In genomic region chr18:23689031-23689615, GRCh38 we compare ENCODE assay signal across 8 cellular contexts. TPM values are rescaled to one million over a fixed set of nuclear protein-coding genes. Genes with fewer than 3 reads are reported as not detected.
A peak's percentile ranks its signal among the peaks of the same experiment; 100 is the strongest.
DNase-seq lines count a peak whose midpoint lies in the region; ATAC-seq lines count a peak whose summit lies in the region.

A gene with protein sequence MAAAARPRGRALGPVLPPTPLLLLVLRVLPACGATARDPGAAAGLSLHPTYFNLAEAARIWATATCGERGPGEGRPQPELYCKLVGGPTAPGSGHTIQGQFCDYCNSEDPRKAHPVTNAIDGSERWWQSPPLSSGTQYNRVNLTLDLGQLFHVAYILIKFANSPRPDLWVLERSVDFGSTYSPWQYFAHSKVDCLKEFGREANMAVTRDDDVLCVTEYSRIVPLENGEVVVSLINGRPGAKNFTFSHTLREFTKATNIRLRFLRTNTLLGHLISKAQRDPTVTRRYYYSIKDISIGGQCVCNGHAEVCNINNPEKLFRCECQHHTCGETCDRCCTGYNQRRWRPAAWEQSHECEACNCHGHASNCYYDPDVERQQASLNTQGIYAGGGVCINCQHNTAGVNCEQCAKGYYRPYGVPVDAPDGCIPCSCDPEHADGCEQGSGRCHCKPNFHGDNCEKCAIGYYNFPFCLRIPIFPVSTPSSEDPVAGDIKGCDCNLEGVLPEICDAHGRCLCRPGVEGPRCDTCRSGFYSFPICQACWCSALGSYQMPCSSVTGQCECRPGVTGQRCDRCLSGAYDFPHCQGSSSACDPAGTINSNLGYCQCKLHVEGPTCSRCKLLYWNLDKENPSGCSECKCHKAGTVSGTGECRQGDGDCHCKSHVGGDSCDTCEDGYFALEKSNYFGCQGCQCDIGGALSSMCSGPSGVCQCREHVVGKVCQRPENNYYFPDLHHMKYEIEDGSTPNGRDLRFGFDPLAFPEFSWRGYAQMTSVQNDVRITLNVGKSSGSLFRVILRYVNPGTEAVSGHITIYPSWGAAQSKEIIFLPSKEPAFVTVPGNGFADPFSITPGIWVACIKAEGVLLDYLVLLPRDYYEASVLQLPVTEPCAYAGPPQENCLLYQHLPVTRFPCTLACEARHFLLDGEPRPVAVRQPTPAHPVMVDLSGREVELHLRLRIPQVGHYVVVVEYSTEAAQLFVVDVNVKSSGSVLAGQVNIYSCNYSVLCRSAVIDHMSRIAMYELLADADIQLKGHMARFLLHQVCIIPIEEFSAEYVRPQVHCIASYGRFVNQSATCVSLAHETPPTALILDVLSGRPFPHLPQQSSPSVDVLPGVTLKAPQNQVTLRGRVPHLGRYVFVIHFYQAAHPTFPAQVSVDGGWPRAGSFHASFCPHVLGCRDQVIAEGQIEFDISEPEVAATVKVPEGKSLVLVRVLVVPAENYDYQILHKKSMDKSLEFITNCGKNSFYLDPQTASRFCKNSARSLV (N-terminal part only) (plus strand): TSS chr18:23689453. CDS start chr18:23689684, 231 bp downstream.

- H3K4me3 ChIP-seq in GM23248 (peak within 1 kb of the TSS; percentile 72), neuronal stem cell (ENCODE audit: low read length in 2 of 2) (peak within 1 kb of the TSS; percentile 15 to 74)

- H3K9me3 ChIP-seq in GM23248 (ENCODE audit: low read depth) (no peaks in the 10 kb centered on the region), neuronal stem cell (replicated peaks in 1 of 2; ENCODE audit: control insufficient read depth in 2 of 2, insufficient read depth in 1 of 2, low read depth in 1 of 2, low read length in 2 of 2) (no peaks in the 10 kb centered on the region)

- no peaks in the 10 kb centered on the region for H3K79me1 ChIP-seq in neuronal stem cell (ENCODE audit: low read depth, low read length)

- H3K4me1 ChIP-seq in GM23248 (ENCODE audit: insufficient read depth) (peaks cover 11% of the 10 kb centered on the region), neuronal stem cell (ENCODE audit: control insufficient read depth in 2 of 2, insufficient read depth in 1 of 2, low read depth in 1 of 2, low read length in 2 of 2) (peaks cover 2 to 3% of the 10 kb centered on the region in 2 donors)

- H2BK120ac ChIP-seq in neuronal stem cell (ENCODE audit: low read depth, low read length), result no peak within 1 kb of the TSS

- H2AFZ ChIP-seq in GM23248 (peak within 1 kb of the TSS; percentile 75), neuronal stem cell (ENCODE audit: low read length) (peak within 1 kb of the TSS; percentile 94)

- H4K8ac ChIP-seq in neuronal stem cell (ENCODE audit: low read depth, low read length), result no peak within 1 kb of the TSS

- no peak within 1 kb of the TSS for H4K91ac ChIP-seq in neuronal stem cell (ENCODE audit: low read depth, low read length, poor library complexity)

- H3K27me3 ChIP-seq in GM23248 (replicated peaks; ENCODE audit: insufficient read depth) (no peaks in the 10 kb centered on the region; the same call in 1 of the 2 replicates), neuronal stem cell (ENCODE audit: control insufficient read depth in 3 of 3, insufficient read depth in 3 of 3, low read depth in 1 of 3, low read length in 3 of 3) (peaks cover 11 to 54% (median 23%) of the 10 kb centered on the region in 3 experiments)

- peak within 1 kb of the TSS; percentile 81 for H2BK15ac ChIP-seq in neuronal stem cell (ENCODE audit: low read length)

- 2 to 3% methylated on average over 24 to 42 of the region's 45 CpGs for WGBS in GM23248 (ENCODE audit: low coverage in 1 of 2, low lambda C conversion rate in 2 of 2, missing lambda C conversion rate in 2 of 2), 2 experiments
- WGBS in neuronal stem cell (ENCODE audit: extremely low coverage in 2 of 2, insufficient read length in 2 of 2, insufficient replicate concordance in 1 of 2), 2 donors, result no CpG with 5 or more reads among the region's 45 CpGs

- H2BK5ac ChIP-seq in neuronal stem cell (ENCODE audit: low read length), result peak within 1 kb of the TSS; percentile 66

- H3K27ac ChIP-seq in GM23248, result no peak within 1 kb of the TSS
- no peak within 1 kb of the TSS for H3K27ac ChIP-seq in neuronal stem cell (replicated peaks; ENCODE audit: low read length)

- H2BK12ac ChIP-seq in neuronal stem cell (ENCODE audit: low read length), result peak within 1 kb of the TSS; percentile 10

- ATAC-seq in GM19351 (IDR thresholded peaks at IDR 0.05; ENCODE audit: unreplicated experiment) (no peak), HG03520 (IDR thresholded peaks at IDR 0.05; ENCODE audit: unreplicated experiment) (no peak)

- H3K4me2 ChIP-seq in GM23248 (ENCODE audit: unreplicated experiment) (peak within 1 kb of the TSS; percentile 81), neuronal stem cell (ENCODE audit: insufficient read depth, low read length, poor library complexity, severe bottlenecking) (peak within 1 kb of the TSS; percentile 98)

- peak within 1 kb of the TSS; percentile 55 for H3K23ac ChIP-seq in neuronal stem cell (ENCODE audit: low read depth, low read length, poor library complexity)

- in situ Hi-C loops in GM23248 (cut with MboI), result no loop called here

- no peak within 1 kb of the TSS for H3K4ac ChIP-seq in neuronal stem cell (ENCODE audit: low read length)

- H3K9ac ChIP-seq in GM23248, result peak within 1 kb of the TSS; percentile 42; the same call in 1 of the 2 replicates
- H3K9ac ChIP-seq in neuronal stem cell (ENCODE audit: low read depth, low read length, poor library complexity), result peak within 1 kb of the TSS; percentile 95

- H3K36me3 ChIP-seq in GM23248 (ENCODE audit: low read depth) (no peaks in the 10 kb centered on the region), neuronal stem cell (replicated peaks in 1 of 2; ENCODE audit: control insufficient read depth in 2 of 2, insufficient read depth in 2 of 2, low read length in 2 of 2) (no peaks in the 10 kb centered on the region)

- peak within 1 kb of the TSS; percentile 71 for H3K14ac ChIP-seq in neuronal stem cell (ENCODE audit: low read length)

- H3K9me2 ChIP-seq in GM23248 (ENCODE audit: insufficient read depth), result no peaks in the 10 kb centered on the region

- H4K20me1 ChIP-seq in GM23248 (ENCODE audit: insufficient read depth), result no peaks in the 10 kb centered on the region

- H3K18ac ChIP-seq in neuronal stem cell (ENCODE audit: low read length), result peak within 1 kb of the TSS; percentile 95

- no peak within 1 kb of the TSS for H2AK5ac ChIP-seq in neuronal stem cell (ENCODE audit: low read depth, low read length)

- DNase-seq in AG08395 (ENCODE audit: low spot score), result peak; percentile 51
- DNase-seq in GM23248, result peak; percentile 77
- peak; percentile 51 for DNase-seq in NCI-H526 treated with DMSO at 0.1 percent for 48 hours (lab: John Stamatoyannopoulos, UW)
- DNase-seq in activated effector memory CD4-positive, alpha-beta T cell treated with Interleukin-2 at 50 U/mL for 16 hours, result peak; percentile 16
- peak; percentile 82 for DNase-seq in glomerular visceral epithelial cell (ENCODE audit: extremely low spot score)
- peak; percentile 48 for DNase-seq in neuronal stem cell (ENCODE audit: low spot score)

- H3F3A ChIP-seq in GM23248 (ENCODE audit: insufficient read depth), result peaks cover 14% of the 10 kb centered on the region

- H3K79me2 ChIP-seq in GM23248 (ENCODE audit: insufficient read depth), result no peaks in the 10 kb centered on the region

RNA-seq across cellular contexts. Expression of the gene that starts here (rescaled TPM):
- total RNA-seq in GM23248 (2014; rRNA removed; shearing (Covaris generic)), result 1.9 and 3.5 TPM in 2 replicates
- polyA plus RNA-seq in GM23248 (2016; fragmentation: Nextera tagmentation; extraction: Ambion mirVana), result 0.46 and 0.93 TPM in 2 replicates
- 0.20 TPM for polyA plus RNA-seq in neuronal stem cell (2013, experiment 1 of 2)
- polyA plus RNA-seq in neuronal stem cell (2013, experiment 2 of 2), result 0.22 TPM

Comparison
In these comparisons a context has a peak if more than half of its experiments do, and no peak if none do; other contexts are left out.
1. DNase-seq: peak in every context shown above with its lines; median percentile 82 in glomerular visceral epithelial cell; 77 in GM23248; 51 in AG08395; 51 in NCI-H526 treated with DMSO at 0.1 percent for 48 hours; 48 in neuronal stem cell; 16 in activated effector memory CD4-positive, alpha-beta T cell treated with Interleukin-2 at 50 U/mL for 16 hours.